Comparison of ENCODE assay signal across 8 cellular contexts in the genomic region with DNA sequence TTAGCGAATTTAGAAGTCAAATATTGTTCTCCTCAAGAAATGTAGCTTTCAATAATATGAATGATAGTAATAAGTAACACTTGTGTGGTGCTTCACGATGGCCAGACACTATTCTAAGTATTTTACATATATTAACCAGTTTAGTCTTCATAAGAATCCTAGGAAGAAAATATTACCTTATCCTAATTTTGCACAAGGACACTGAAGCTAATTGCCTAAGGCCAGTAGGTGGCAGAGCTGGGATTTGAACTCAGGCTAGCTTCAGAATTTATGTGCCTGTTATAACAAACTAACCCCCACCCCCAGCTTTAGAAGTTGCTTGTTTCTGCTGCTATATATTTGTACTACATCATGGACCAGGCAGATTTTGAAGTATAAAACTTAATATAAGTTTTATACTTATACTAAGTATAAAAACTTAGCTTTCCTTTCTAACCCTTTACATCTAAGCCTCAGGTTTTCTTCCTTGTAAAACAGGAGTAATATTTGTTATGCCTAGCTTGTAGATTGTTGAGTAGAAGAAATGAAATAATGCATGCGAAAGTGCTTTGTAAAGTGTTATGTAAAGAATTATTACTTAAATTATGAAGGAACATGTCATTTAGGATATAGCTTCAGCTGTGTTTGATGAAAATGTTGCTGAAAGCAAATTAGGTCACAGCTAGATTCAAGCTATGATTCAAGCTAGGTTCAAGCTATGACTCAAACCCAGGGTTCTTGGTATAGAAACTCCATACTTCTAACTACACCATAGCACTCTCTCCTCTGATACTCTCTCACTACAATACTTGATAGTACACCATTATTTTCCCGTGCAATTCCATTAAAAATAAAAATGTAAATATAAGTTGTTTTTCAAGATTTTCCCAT. TPM values are rescaled to one million over a fixed set of nuclear protein-coding genes. Genes with fewer than 3 reads are reported as not detected.
A peak's percentile ranks its signal among the peaks of the same experiment; 100 is the strongest.
DNase-seq lines count a peak whose midpoint lies in the region; TF ChIP-seq lines count a peak whose summit lies in the region.

No MANE protein-coding gene starts in this region.

- peak; percentile 55 for TF ChIP-seq CTCF in WI38 (IDR thresholded peaks at IDR 0.05; ENCODE audit: low read depth, low read length)
- no peak for TF ChIP-seq CTCF in tibial artery (IDR thresholded peaks at IDR 0.05)

- peaks cover 0 to 5% of the 10 kb centered on the region in 2 donors for H3K27me3 ChIP-seq in tibial artery

- H3K4me1 ChIP-seq in tibial artery, result peaks cover 0 to 14% (median 9%) of the 10 kb centered on the region in 4 donors

- intact Hi-C loops in tibial artery (cut with DNase I; ENCODE audit: low total_unique reads), result no loop called here

- peak; percentile 44 for DNase-seq in NCI-H1105 treated with DMSO at 0.1 percent for 48 hours (lab: John Stamatoyannopoulos, UW)
- no peak for DNase-seq in NCI-H1105 (lab: John Stamatoyannopoulos, UW)
- peak; percentile 54 for DNase-seq in LHCN-M2 (ENCODE audit: low read depth)
- DNase-seq in iris pigment epithelial cell (ENCODE audit: low read depth), result peak; percentile 68
- no peak for DNase-seq in tibial artery
- DNase-seq in T-helper 9 cell, result no peak
- no peak for DNase-seq in HPDE6-E6E7 (ENCODE audit: extremely low spot score)

- H3K27ac ChIP-seq in tibial artery, result no peak overlapping the region

- no peaks in the 10 kb centered on the region for H3K9me3 ChIP-seq in tibial artery

- H3K4me3 ChIP-seq in WI38 (ENCODE audit: low read depth, low read length) (no peak overlapping the region), tibial artery (no peak overlapping the region)

- no peaks in the 10 kb centered on the region for H3K36me3 ChIP-seq in tibial artery

RNA-seq across cellular contexts. Expression of gene CDS1, which starts 4.2 kb away (rescaled TPM):
- total RNA-seq in LHCN-M2 (2014; rRNA removed), result 0.17 and 0.38 TPM in 2 replicates
- polyA plus RNA-seq in LHCN-M2 (2012), result 0.10 TPM

Comparison
In these comparisons a context has a peak if more than half of its experiments do, and no peak if none do; other contexts are left out.
1. DNase-seq: peak in NCI-H1105 treated with DMSO at 0.1 percent for 48 hours (single experiment), LHCN-M2 (single experiment) and iris pigment epithelial cell (single experiment); none in NCI-H1105 (single experiment), tibial artery (0 of 2), T-helper 9 cell (single experiment) and HPDE6-E6E7 (single experiment).